Comparison of ENCODE assay signal across 8 cellular contexts in genomic region chr5:124906339-124907097, GRCh38.
DNase-seq lines count a peak whose midpoint lies in the region; ATAC-seq and TF ChIP-seq lines count a peak whose summit lies in the region.

No MANE protein-coding gene starts in this region.

- peak overlapping the region; percentile 81 for H3K27ac ChIP-seq in psoas muscle

- TF ChIP-seq CTCF in psoas muscle (IDR thresholded peaks at IDR 0.05): peak; percentile 21

- 1 to 3% (median 1%) methylated on average over 6 of the region's 6 CpGs for WGBS in psoas muscle, 3 donors

- DNase-seq in A172 (ENCODE audit: low spot score) (peak; percentile 62), LHCN-M2 (ENCODE audit: low read depth) (peak; percentile 80), UCSD-AML1 (lab: John Stamatoyannopoulos, UW; ENCODE audit: unreplicated experiment) (peak; percentile 51), Right ventricle myocardium superior (peak; percentile 79), psoas muscle (peak; percentile 48 to 77), activated gamma-delta T cell (lab: John Stamatoyannopoulos, UW) (no peak)

- H3K27me3 ChIP-seq in psoas muscle (ENCODE audit: insufficient read depth in 3 of 3, low read length in 2 of 3): no peaks in the 10 kb centered on the region

- ATAC-seq in Right ventricle myocardium superior (ENCODE audit: poor library complexity) (peak; percentile 92), psoas muscle (peak; percentile 92 to 96 (median 95)), GM21360 (IDR thresholded peaks at IDR 0.05; ENCODE audit: unreplicated experiment) (no peak), HG03354 (IDR thresholded peaks at IDR 0.05; ENCODE audit: poor library complexity, severe bottlenecking, unreplicated experiment) (no peak)

- no peaks in the 10 kb centered on the region for H3K9me3 ChIP-seq in psoas muscle

- no peak overlapping the region for H3K4me3 ChIP-seq in psoas muscle

- intact Hi-C loops in Right ventricle myocardium superior (cut with DNase I): loop anchor here (2.0 to 10.0 kb wide), 2 partner anchors 158 to 252 kb away; no protein-coding TSS in a partner anchor
- intact Hi-C loops in psoas muscle (cut with DNase I): loop anchor here (2.0 to 10.0 kb wide), 5 partner anchors 152 to 1232 kb away; no protein-coding TSS in a partner anchor

- no peaks in the 10 kb centered on the region for H3K36me3 ChIP-seq in psoas muscle (ENCODE audit: insufficient read depth in 1 of 2, low read depth in 1 of 2)

- peaks cover 46% of the 10 kb centered on the region for H3K4me1 ChIP-seq in psoas muscle

Comparison
In these comparisons a context has a peak if more than half of its experiments do, and no peak if none do; other contexts are left out.
1. ATAC-seq: peak in Right ventricle myocardium superior (single experiment) and psoas muscle (4 of 4); none in GM21360 (single experiment) and HG03354 (single experiment).